In the genomic region with DNA sequence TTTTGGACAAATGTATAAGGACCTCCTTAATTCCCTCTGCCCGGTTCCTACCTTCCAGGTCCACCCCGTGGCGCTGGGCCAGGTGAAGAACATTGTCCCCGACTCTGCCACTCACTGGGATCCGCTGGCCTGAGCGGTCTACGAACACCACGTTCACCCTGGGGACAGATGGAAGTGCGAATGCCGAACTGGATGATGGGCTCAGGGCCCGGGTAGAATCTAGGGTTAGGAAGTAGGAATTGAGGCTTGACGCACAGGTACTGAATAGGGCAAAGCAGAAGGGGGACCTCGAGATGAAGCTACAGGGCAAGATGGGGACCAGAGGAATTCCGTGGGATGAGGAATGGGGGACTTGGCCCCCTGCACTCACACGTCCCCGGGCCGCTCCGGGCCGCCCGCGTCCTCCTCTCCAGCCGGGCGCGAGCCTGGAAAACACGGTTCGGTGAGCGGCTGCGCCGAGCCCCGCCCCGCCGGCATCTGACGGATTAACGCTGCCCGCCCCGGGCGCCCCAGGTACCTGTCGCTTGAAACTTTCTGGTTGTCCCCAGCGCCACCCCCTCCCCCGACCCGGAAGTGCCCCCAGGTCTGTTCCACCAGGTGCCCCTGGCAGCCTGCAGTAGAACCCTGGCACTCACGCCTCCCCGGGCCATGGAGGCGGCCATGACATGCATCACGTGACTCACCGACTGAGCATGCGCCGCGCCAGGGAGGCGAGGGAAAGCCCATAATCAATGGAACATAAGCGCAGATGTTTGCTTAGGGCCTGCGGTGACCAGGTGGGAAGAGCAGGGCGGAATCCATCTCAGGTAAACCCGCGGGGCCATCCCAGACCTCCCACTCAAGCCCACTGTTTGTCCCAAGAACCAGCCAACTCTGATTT, we compare ENCODE assay signal across 8 cellular contexts. TPM values are rescaled to one million over a fixed set of nuclear protein-coding genes. Genes with fewer than 3 reads are reported as not detected.
DNase-seq lines count a peak whose midpoint lies in the region; ATAC-seq and TF ChIP-seq lines count a peak whose summit lies in the region.

FDX2 (minus strand) TSS at position 681 of the 880 bp plus-strand sequence; CDS start at position 662, 19 bp downstream.

- H3K36me3 ChIP-seq in ectodermal cell (ENCODE audit: control insufficient read depth, insufficient read depth, low read length) = peaks cover 15% of the 10 kb centered on the region
- peaks cover 0 to 35% of the 10 kb centered on the region in 2 donors for H3K36me3 ChIP-seq in lung (ENCODE audit: control insufficient read depth in 2 of 2, insufficient read depth in 2 of 2, low read length in 2 of 2)

- peak within 1 kb of the TSS; percentile 93 for H3K4me3 ChIP-seq in ectodermal cell (ENCODE audit: insufficient read depth, low read depth, low read length)
- peak within 1 kb of the TSS; percentile 56 for H3K4me3 ChIP-seq in lung

- TF ChIP-seq CTCF in activated CD8-positive, alpha-beta T cell treated with anti-CD3 and anti-CD28 coated beads for 36 hours (IDR thresholded peaks at IDR 0.05) = no peak
- no peak for TF ChIP-seq CTCF in lung (IDR thresholded peaks at IDR 0.05; ENCODE audit: control extremely low read depth, extremely low read depth)

- peak within 1 kb of the TSS; percentile 93 for H3K4me3 Mint-ChIP-seq in activated CD8-positive, alpha-beta T cell treated with anti-CD3 and anti-CD28 coated beads for 36 hours

- no peaks in the 10 kb centered on the region for H3K27me3 Mint-ChIP-seq in activated CD8-positive, alpha-beta T cell treated with anti-CD3 and anti-CD28 coated beads for 36 hours

- peak; percentile 33 for DNase-seq in NCI-H82 treated with DMSO at 0.1 percent for 48 hours (lab: John Stamatoyannopoulos, UW; ENCODE audit: unreplicated experiment)
- DNase-seq in activated CD8-positive, alpha-beta T cell treated with anti-CD3 and anti-CD28 coated beads for 36 hours = peak; percentile 95
- DNase-seq in lung (ENCODE audit: low spot score) = peak; percentile 90
- DNase-seq in stimulated activated CD4-positive, alpha-beta T cell treated with anti-CD3 and anti-CD28 coated beads, TNF-alpha, amount 100 ng/mL, for 1 hour (ENCODE audit: low read depth in 3 of 3, low spot score in 1 of 3) = peak; percentile 83 to 93 (median 83)

- peak within 1 kb of the TSS; percentile 77 for H3K27ac Mint-ChIP-seq in activated CD8-positive, alpha-beta T cell treated with anti-CD3 and anti-CD28 coated beads for 36 hours

- WGBS in ectodermal cell, 2 experiments = 2% methylated on average over 55 of the region's 55 CpGs
- WGBS in lung, 2 donors = 1% methylated on average over 54 to 55 of the region's 55 CpGs

- peak within 1 kb of the TSS; percentile 50 for H3K27ac ChIP-seq in ectodermal cell (ENCODE audit: insufficient read depth, low read depth, low read length, poor library complexity, severe bottlenecking)
- peak within 1 kb of the TSS in 1 of 2 donors; percentile 52 for H3K27ac ChIP-seq in lung (ENCODE audit: low read depth in 1 of 2, low read length in 1 of 2)

- no peaks in the 10 kb centered on the region for H3K9me3 Mint-ChIP-seq in activated CD8-positive, alpha-beta T cell treated with anti-CD3 and anti-CD28 coated beads for 36 hours

- no peaks in the 10 kb centered on the region for H3K9me3 ChIP-seq in ectodermal cell (ENCODE audit: control insufficient read depth, low read length)
- H3K9me3 ChIP-seq in lung (ENCODE audit: control insufficient read depth in 2 of 2, insufficient read depth in 1 of 2, low read length in 1 of 2) = no peaks in the 10 kb centered on the region

- POLR2A ChIA-PET in activated CD8-positive, alpha-beta T cell treated with anti-CD3 and anti-CD28 coated beads for 36 hours (lab: Charles Lee) = interaction anchor here (0.7 to 5.8 kb wide), 9 partner anchors 9 to 44 kb away, joined by 3 to 25 read pairs (median 3); partner anchors contain the start of genes ICAM5 and RAVER1

- H3K27me3 ChIP-seq in ectodermal cell (ENCODE audit: control insufficient read depth, insufficient read depth, low read length, poor library complexity, severe bottlenecking) (no peaks in the 10 kb centered on the region), lung (ENCODE audit: control insufficient read depth, insufficient read depth) (no peaks in the 10 kb centered on the region)

- H3K4me1 ChIP-seq in ectodermal cell (ENCODE audit: control insufficient read depth, insufficient read depth, low read length) = peaks cover 7% of the 10 kb centered on the region
- peaks cover 0 to 7% of the 10 kb centered on the region in 2 donors for H3K4me1 ChIP-seq in lung (ENCODE audit: control insufficient read depth in 2 of 2, insufficient read depth in 2 of 2, low read length in 2 of 2)

- H3K4me1 Mint-ChIP-seq in activated CD8-positive, alpha-beta T cell treated with anti-CD3 and anti-CD28 coated beads for 36 hours (ENCODE audit: low read depth) = peaks cover 16% of the 10 kb centered on the region

- intact Hi-C loops in activated CD8-positive, alpha-beta T cell treated with anti-CD3 and anti-CD28 coated beads for 36 hours (cut with micrococcal nuclease) = no loop called here

- CTCF ChIA-PET in activated CD8-positive, alpha-beta T cell treated with anti-CD3 and anti-CD28 coated beads for 36 hours (lab: Charles Lee) = interaction anchor here (0.7 to 1.8 kb wide), 4 partner anchors 43 to 73 kb away, joined by 3 to 8 read pairs (median 6); partner anchors contain the start of gene ICAM1

- H3K36me3 Mint-ChIP-seq in activated CD8-positive, alpha-beta T cell treated with anti-CD3 and anti-CD28 coated beads for 36 hours (ENCODE audit: low read depth) = peaks cover 28% of the 10 kb centered on the region

- ATAC-seq in GM18502 (IDR thresholded peaks at IDR 0.05; ENCODE audit: poor library complexity, unreplicated experiment) (peak; percentile 66), HG03565 (IDR thresholded peaks at IDR 0.05; ENCODE audit: unreplicated experiment) (peak; percentile 66), lung (ENCODE audit: insufficient read depth, low FRiP score) (peak; percentile 83), GM21717 (IDR thresholded peaks at IDR 0.05; ENCODE audit: unreplicated experiment) (no peak)
- peak; percentile 93 for ATAC-seq in activated CD8-positive, alpha-beta T cell treated with anti-CD3 and anti-CD28 coated beads for 36 hours

RNA-seq across cellular contexts. Expression of gene FDX2, which starts in this region (rescaled TPM):
- total RNA-seq in activated CD8-positive, alpha-beta T cell treated with anti-CD3 and anti-CD28 coated beads for 36 hours = 10 to 100 TPM in 1 of 2 experiments, 1 to 10 TPM in 1; 8.1 to 14.3 TPM
- polyA plus RNA-seq in ectodermal cell (2013, experiment 1 of 4) = 23.5 TPM
- 22.4 TPM for polyA plus RNA-seq in ectodermal cell (2013, experiment 2 of 4)
- polyA plus RNA-seq in ectodermal cell (2013, experiment 3 of 4) = 20.5 TPM
- 25.6 TPM for polyA plus RNA-seq in ectodermal cell (2013, experiment 4 of 4)
- total RNA-seq in lung = 10 to 100 TPM in 1 of 2 donors, 1 to 10 TPM in 1; 9.6 to 20.9 TPM
- 10 to 100 TPM; 21.4 to 38.4 TPM for polyA plus RNA-seq in lung

Comparison
In these comparisons a context has a peak if more than half of its experiments do, and no peak if none do; other contexts are left out.
1. DNase-seq: peak in every context shown above with its lines; median percentile 95 in activated CD8-positive, alpha-beta T cell treated with anti-CD3 and anti-CD28 coated beads for 36 hours; 90 in lung; 83 in stimulated activated CD4-positive, alpha-beta T cell treated with anti-CD3 and anti-CD28 coated beads, TNF-alpha, amount 100 ng/mL, for 1 hour; 33 in NCI-H82 treated with DMSO at 0.1 percent for 48 hours.